Comparison of ENCODE assay signal across 8 cellular contexts in the genomic region with DNA sequence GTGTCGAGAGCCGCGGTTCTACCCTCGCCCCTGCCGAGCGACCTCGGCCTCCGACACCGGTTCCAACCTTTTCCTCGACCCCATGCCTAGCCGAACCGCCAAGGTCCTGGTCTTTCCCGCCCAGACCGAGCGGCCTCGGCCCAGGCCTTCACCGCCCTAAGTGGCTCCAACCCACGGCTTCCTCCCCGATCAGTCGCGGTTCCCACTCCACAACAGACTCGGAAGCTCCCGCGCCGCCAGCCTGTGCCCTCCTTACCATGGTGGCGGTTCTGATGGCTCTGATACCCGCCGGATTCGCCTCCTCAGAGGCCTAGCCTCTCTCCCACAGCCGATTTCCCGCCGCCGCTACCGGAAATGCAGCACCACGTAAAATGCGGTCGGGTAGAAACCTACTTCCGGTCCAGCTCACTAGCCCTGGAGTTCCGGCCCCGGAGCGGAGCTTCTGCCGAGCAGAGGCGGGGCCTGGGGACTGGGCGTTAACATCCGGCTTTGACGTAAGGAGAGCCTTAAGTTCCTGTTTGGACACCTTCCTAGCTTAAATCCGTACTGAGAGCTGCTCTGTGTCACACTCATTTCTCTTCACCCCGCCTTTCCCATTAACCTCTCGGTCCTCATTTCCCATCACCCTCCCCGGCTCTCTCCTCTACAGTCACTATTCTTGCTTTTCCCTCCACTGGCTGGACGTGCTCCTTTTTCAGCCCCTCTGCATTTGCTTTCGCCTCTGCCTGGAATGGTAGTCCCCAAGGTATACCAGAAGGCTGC. TPM values are rescaled to one million over a fixed set of nuclear protein-coding genes. Genes with fewer than 3 reads are reported as not detected.
DNase-seq lines count a peak whose midpoint lies in the region; ATAC-seq, FAIRE-seq and TF ChIP-seq lines count a peak whose summit lies in the region.

A gene (minus strand): TSS at position 358 of the 762 bp plus-strand sequence. CDS start 99 bp downstream, at position 259.

- ATAC-seq in HG02840 (IDR thresholded peaks at IDR 0.05; ENCODE audit: low FRiP score, unreplicated experiment), result peak; percentile 97
- ATAC-seq in T-cell (replicated peaks in 1 of 4), result peak; percentile 91 to 94 (median 92)
- ATAC-seq in heart left ventricle, result peak; percentile 98 to 99 (median 99)

- FAIRE-seq in GM12891 (lab: Jason Lieb, UNC), result peak; percentile 98

- H3K27me3 Mint-ChIP-seq in T-cell (no peaks in the 10 kb centered on the region), type B pancreatic cell (no peaks in the 10 kb centered on the region)

- peak within 1 kb of the TSS; percentile 69 to 94 (median 76) for H3K4me3 ChIP-seq in heart left ventricle

- H3K36me3 ChIP-seq in heart left ventricle, result peaks cover under 1 to 34% (median 23%) of the 10 kb centered on the region in 9 donors

- peak within 1 kb of the TSS; percentile 95 to 100 (median 97) for H3K4me3 Mint-ChIP-seq in T-cell
- H3K4me3 Mint-ChIP-seq in type B pancreatic cell, result peak within 1 kb of the TSS; percentile 99

- POLR2A ChIA-PET in T-cell (lab: Charles Lee), result interaction anchor here (0.6 to 1.1 kb wide), 10 partner anchors 10 to 1297 kb away, joined by 3 to 4 read pairs (median 3); a partner anchor contains a TSS

- no peaks in the 10 kb centered on the region for H3K9me3 Mint-ChIP-seq in T-cell
- no peaks in the 10 kb centered on the region for H3K9me3 Mint-ChIP-seq in type B pancreatic cell

- no peaks in the 10 kb centered on the region for H3K27me3 ChIP-seq in heart left ventricle

- 1% methylated on average over 51 to 52 of the region's 52 CpGs for WGBS in adipose tissue, 3 donors
- 1% methylated on average over 31 to 52 of the region's 52 CpGs for WGBS in heart left ventricle, 4 donors

- H3K36me3 Mint-ChIP-seq in T-cell (peaks cover 25% of the 10 kb centered on the region), type B pancreatic cell (peaks cover 31% of the 10 kb centered on the region)

- TF ChIP-seq CTCF in heart left ventricle (IDR thresholded peaks at IDR 0.05), result no peak
- no peak for TF ChIP-seq CTCF in type B pancreatic cell (conservative IDR thresholded peaks at IDR 0.05)

- H3K9me3 ChIP-seq in heart left ventricle, result no peaks in the 10 kb centered on the region

- peaks cover 0 to 35% (median 16%) of the 10 kb centered on the region in 12 donors for H3K4me1 ChIP-seq in heart left ventricle

- intact Hi-C loops in heart left ventricle (cut with DNase I), result loop anchor here in 5 of 10 donors (1.0 to 5.0 kb wide), 5 partner anchors 37 to 57 kb away; a partner anchor contains a TSS

- CTCF ChIA-PET in T-cell (lab: Charles Lee), result interaction anchor here (0.5 to 2.2 kb wide), 7 partner anchors 14 to 1003 kb away, joined by 3 to 14 read pairs (median 6); a partner anchor contains a TSS

- TF ChIP-seq POLR2A in GM12891 (IDR thresholded peaks at IDR 0.05; ENCODE audit: low read depth, low read length) (peak; percentile 97), heart left ventricle (IDR thresholded peaks at IDR 0.05) (peak; percentile 81 to 97)

- peaks cover 44 to 46% (median 45%) of the 10 kb centered on the region in 3 donors for H3K4me1 Mint-ChIP-seq in T-cell
- H3K4me1 Mint-ChIP-seq in type B pancreatic cell (ENCODE audit: unreplicated experiment), result peaks cover 28% of the 10 kb centered on the region

- H3K27ac Mint-ChIP-seq in T-cell, result peak within 1 kb of the TSS; percentile 98 to 99
- H3K27ac Mint-ChIP-seq in type B pancreatic cell, result peak within 1 kb of the TSS; percentile 96

- H3K27ac ChIP-seq in adipose tissue (ENCODE audit: low read depth, low read length) (peak within 1 kb of the TSS; percentile 95), heart left ventricle (peak within 1 kb of the TSS; percentile 65 to 95 (median 92))

- peak; percentile 85 for DNase-seq in GM12891 (ENCODE audit: insufficient read length, low spot score)
- DNase-seq in NCI-H1436 treated with DMSO at 0.1 percent for 48 hours (lab: John Stamatoyannopoulos, UW), result peak; percentile 92
- DNase-seq in T-cell, result peak; percentile 92 to 98 (median 96)
- peak; percentile 96 to 97 (median 97) for DNase-seq in heart left ventricle
- peak; percentile 99 for DNase-seq in pons (ENCODE audit: low spot score)
- peak; percentile 96 for DNase-seq in type B pancreatic cell (ENCODE audit: extremely low spot score, unreplicated experiment)

TF ChIP-seq in GM12891, 5 proteins besides CTCF, POLR2A, EP300 and RAD21:
- TF ChIP-seq TAF1 (IDR thresholded peaks at IDR 0.05; ENCODE audit: low read depth, low read length) (peak; percentile 98), POLR2AphosphoS5 (IDR thresholded peaks at IDR 0.05; ENCODE audit: low read depth, low read length) (peak; percentile 92), PAX5 (IDR thresholded peaks at IDR 0.05; ENCODE audit: insufficient read depth, low read length, severe bottlenecking) (peak; percentile 14), SPI1 (IDR thresholded peaks at IDR 0.05; ENCODE audit: low read depth, low read length) (0 out of 2 replicates have a peak, but pooled peaks have one; percentile 1), POU2F2 (IDR thresholded peaks at IDR 0.05; ENCODE audit: low read depth, low read length) (peak; percentile 77; the same call in 1 of the 2 replicates)

RNA-seq across cellular contexts. Expression of the gene that starts here (rescaled TPM):
- polyA plus RNA-seq in GM12891 (2012; ENCODE audit: low read depth, missing spikeins), result 243 TPM
- 100 to 1,000 TPM; 120 to 139 (median 128) TPM for total RNA-seq in T-cell
- polyA plus RNA-seq in adipose tissue, result 100 to 1,000 TPM in 2 of 3 donors, 10 to 100 TPM in 1; 63.3 to 216 (median 151) TPM
- total RNA-seq in heart left ventricle, result 100 to 1,000 TPM in 2 of 9 donors, 10 to 100 TPM in 7; 36.8 to 132 (median 75.5) TPM
- 100 to 1,000 TPM in 1 of 2 donors, 10 to 100 TPM in 1; 77.4 to 290 TPM for polyA plus RNA-seq in heart left ventricle
- 177 and 193 TPM in 2 replicates for total RNA-seq in type B pancreatic cell (ENCODE audit: low replicate concordance)

Comparison
In these comparisons a context has a peak if more than half of its experiments do, and no peak if none do; other contexts are left out.
1. Peak in every context shown above with its lines: DNase-seq, ATAC-seq, H3K4me3 ChIP-seq and H3K27ac ChIP-seq.